Comparison of ENCODE assay signal across 1 cellular context in the genomic region with DNA sequence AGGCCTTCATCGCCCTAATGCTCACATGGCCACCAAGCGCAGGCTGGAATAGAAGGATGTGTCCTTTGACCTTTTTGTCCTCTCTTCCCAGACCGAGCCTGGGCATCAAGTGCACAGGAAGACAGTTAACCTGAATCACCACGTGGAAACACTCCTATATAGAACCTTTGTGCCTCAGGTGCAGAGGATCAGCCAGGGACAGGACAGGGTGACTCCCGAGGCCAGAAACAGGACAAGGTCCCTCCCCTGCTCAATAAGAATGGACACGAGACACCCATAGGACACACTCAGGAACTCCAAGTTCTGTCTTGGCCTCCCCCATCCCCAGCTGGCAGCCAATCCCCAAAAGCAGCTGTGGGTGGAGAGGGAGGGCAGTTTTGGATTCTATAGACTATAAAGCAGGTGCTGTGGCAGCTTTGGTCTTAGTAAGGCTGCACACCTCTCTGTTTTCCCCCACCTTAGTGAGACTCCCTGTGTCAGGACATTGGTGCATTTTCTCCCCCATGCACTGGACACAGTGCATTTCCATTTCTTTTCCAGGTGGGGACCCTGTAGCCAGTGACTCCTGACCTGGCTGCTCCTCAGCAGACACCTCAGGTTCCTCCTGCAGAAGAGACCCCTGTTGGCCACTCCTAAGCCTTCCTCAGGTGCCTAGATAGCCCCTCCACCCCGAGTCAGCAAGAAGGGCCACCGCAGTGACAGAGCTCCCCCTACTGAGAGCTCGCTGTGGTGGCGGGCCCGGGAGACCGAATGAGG.
TF ChIP-seq lines count a peak whose summit lies in the region.

No MANE protein-coding gene starts in this region.

TF ChIP-seq in GM12878, 131 proteins besides CTCF, POLR2A, EP300 and RAD21 (continued from another document and continues in another):
- no peak for TF ChIP-seq BRCA1 (IDR thresholded peaks at IDR 0.05; ENCODE audit: low read depth, low read length)
- peak; percentile 91 for TF ChIP-seq BACH1 (IDR thresholded peaks at IDR 0.05; ENCODE audit: borderline replicate concordance)
- no peak for TF ChIP-seq CEBPB (IDR thresholded peaks at IDR 0.05; ENCODE audit: borderline replicate concordance in 1 of 2, low read depth in 2 of 2, low read length in 2 of 2)
- TF ChIP-seq TCF7 (IDR thresholded peaks at IDR 0.05; ENCODE audit: borderline replicate concordance) = no peak
- TF ChIP-seq, protein P1, sequence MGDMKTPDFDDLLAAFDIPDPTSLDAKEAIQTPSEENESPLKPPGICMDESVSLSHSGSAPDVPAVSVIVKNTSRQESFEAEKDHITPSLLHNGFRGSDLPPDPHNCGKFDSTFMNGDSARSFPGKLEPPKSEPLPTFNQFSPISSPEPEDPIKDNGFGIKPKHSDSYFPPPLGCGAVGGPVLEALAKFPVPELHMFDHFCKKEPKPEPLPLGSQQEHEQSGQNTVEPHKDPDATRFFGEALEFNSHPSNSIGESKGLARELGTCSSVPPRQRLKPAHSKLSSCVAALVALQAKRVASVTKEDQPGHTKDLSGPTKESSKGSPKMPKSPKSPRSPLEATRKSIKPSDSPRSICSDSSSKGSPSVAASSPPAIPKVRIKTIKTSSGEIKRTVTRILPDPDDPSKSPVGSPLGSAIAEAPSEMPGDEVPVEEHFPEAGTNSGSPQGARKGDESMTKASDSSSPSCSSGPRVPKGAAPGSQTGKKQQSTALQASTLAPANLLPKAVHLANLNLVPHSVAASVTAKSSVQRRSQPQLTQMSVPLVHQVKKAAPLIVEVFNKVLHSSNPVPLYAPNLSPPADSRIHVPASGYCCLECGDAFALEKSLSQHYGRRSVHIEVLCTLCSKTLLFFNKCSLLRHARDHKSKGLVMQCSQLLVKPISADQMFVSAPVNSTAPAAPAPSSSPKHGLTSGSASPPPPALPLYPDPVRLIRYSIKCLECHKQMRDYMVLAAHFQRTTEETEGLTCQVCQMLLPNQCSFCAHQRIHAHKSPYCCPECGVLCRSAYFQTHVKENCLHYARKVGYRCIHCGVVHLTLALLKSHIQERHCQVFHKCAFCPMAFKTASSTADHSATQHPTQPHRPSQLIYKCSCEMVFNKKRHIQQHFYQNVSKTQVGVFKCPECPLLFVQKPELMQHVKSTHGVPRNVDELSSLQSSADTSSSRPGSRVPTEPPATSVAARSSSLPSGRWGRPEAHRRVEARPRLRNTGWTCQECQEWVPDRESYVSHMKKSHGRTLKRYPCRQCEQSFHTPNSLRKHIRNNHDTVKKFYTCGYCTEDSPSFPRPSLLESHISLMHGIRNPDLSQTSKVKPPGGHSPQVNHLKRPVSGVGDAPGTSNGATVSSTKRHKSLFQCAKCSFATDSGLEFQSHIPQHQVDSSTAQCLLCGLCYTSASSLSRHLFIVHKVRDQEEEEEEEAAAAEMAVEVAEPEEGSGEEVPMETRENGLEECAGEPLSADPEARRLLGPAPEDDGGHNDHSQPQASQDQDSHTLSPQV (IDR thresholded peaks at IDR 0.05) = peak; percentile 80
- 0 out of 2 replicates have a peak, but pooled peaks have one; percentile 33 for TF ChIP-seq TCF3 (IDR thresholded peaks at IDR 0.05; ENCODE audit: borderline replicate concordance, insufficient read depth, low read depth, low read length)
- peak; percentile 19 for TF ChIP-seq MEF2B (IDR thresholded peaks at IDR 0.05; ENCODE audit: partially characterized antibody, poor library complexity, severe bottlenecking)
- peak in 1 of 2 experiments; percentile 32; a peak in 1 of 4 replicates for TF ChIP-seq IKZF2 (IDR thresholded peaks at IDR 0.05)
- TF ChIP-seq IKZF1 (conservative IDR thresholded peaks at IDR 0.05) = peak; percentile 63; the same call in 1 of the 2 replicates
- TF ChIP-seq SMC3 (IDR thresholded peaks at IDR 0.05; ENCODE audit: borderline replicate concordance, low read length) = peak; percentile 96
- TF ChIP-seq TBL1XR1 (IDR thresholded peaks at IDR 0.05; ENCODE audit: low read depth, low read length) = 0 out of 2 replicates have a peak, but pooled peaks have one; percentile 29
- TF ChIP-seq HDAC2 (IDR thresholded peaks at IDR 0.05) = no peak
- TF ChIP-seq, protein P2, sequence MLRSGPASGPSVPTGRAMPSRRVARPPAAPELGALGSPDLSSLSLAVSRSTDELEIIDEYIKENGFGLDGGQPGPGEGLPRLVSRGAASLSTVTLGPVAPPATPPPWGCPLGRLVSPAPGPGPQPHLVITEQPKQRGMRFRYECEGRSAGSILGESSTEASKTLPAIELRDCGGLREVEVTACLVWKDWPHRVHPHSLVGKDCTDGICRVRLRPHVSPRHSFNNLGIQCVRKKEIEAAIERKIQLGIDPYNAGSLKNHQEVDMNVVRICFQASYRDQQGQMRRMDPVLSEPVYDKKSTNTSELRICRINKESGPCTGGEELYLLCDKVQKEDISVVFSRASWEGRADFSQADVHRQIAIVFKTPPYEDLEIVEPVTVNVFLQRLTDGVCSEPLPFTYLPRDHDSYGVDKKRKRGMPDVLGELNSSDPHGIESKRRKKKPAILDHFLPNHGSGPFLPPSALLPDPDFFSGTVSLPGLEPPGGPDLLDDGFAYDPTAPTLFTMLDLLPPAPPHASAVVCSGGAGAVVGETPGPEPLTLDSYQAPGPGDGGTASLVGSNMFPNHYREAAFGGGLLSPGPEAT (IDR thresholded peaks at IDR 0.05; ENCODE audit: low read depth) = 0 out of 2 replicates have a peak, but pooled peaks have one; percentile 32
- no peak for TF ChIP-seq ZNF274 (IDR thresholded peaks at IDR 0.05; ENCODE audit: insufficient read depth, insufficient read length)
- TF ChIP-seq, protein P3, sequence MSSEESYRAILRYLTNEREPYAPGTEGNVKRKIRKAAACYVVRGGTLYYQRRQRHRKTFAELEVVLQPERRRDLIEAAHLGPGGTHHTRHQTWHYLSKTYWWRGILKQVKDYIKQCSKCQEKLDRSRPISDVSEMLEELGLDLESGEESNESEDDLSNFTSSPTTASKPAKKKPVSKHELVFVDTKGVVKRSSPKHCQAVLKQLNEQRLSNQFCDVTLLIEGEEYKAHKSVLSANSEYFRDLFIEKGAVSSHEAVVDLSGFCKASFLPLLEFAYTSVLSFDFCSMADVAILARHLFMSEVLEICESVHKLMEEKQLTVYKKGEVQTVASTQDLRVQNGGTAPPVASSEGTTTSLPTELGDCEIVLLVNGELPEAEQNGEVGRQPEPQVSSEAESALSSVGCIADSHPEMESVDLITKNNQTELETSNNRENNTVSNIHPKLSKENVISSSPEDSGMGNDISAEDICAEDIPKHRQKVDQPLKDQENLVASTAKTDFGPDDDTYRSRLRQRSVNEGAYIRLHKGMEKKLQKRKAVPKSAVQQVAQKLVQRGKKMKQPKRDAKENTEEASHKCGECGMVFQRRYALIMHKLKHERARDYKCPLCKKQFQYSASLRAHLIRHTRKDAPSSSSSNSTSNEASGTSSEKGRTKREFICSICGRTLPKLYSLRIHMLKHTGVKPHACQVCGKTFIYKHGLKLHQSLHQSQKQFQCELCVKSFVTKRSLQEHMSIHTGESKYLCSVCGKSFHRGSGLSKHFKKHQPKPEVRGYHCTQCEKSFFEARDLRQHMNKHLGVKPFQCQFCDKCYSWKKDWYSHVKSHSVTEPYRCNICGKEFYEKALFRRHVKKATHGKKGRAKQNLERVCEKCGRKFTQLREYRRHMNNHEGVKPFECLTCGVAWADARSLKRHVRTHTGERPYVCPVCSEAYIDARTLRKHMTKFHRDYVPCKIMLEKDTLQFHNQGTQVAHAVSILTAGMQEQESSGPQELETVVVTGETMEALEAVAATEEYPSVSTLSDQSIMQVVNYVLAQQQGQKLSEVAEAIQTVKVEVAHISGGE (CRISPR knock-in tag; IDR thresholded peaks at IDR 0.05) = no peak
- TF ChIP-seq NBN (IDR thresholded peaks at IDR 0.05) = peak; percentile 72; the same call in 1 of the 2 replicates
- no peak for TF ChIP-seq CBFB (IDR thresholded peaks at IDR 0.05; ENCODE audit: low read depth)
- TF ChIP-seq, protein P4, sequence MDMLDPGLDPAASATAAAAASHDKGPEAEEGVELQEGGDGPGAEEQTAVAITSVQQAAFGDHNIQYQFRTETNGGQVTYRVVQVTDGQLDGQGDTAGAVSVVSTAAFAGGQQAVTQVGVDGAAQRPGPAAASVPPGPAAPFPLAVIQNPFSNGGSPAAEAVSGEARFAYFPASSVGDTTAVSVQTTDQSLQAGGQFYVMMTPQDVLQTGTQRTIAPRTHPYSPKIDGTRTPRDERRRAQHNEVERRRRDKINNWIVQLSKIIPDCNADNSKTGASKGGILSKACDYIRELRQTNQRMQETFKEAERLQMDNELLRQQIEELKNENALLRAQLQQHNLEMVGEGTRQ (IDR thresholded peaks at IDR 0.05; ENCODE audit: borderline replicate concordance, low read depth, low read length) = no peak
- no peak for TF ChIP-seq NFYA (IDR thresholded peaks at IDR 0.05; ENCODE audit: borderline replicate concordance, low read depth, low read length)
- 0 out of 2 replicates have a peak, but pooled peaks have one; percentile 47 for TF ChIP-seq MEF2A (IDR thresholded peaks at IDR 0.05; ENCODE audit: insufficient read depth, low read depth, low read length)
- no peak for TF ChIP-seq ZNF217 (IDR thresholded peaks at IDR 0.05)
- TF ChIP-seq, protein P5, sequence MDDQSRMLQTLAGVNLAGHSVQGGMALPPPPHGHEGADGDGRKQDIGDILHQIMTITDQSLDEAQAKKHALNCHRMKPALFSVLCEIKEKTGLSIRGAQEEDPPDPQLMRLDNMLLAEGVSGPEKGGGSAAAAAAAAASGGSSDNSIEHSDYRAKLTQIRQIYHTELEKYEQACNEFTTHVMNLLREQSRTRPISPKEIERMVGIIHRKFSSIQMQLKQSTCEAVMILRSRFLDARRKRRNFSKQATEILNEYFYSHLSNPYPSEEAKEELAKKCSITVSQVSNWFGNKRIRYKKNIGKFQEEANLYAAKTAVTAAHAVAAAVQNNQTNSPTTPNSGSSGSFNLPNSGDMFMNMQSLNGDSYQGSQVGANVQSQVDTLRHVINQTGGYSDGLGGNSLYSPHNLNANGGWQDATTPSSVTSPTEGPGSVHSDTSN (IDR thresholded peaks at IDR 0.05; ENCODE audit: insufficient replicate concordance, low read depth, low read length) = no peak
- TF ChIP-seq HCFC1 (IDR thresholded peaks at IDR 0.05; ENCODE audit: low read length) = no peak
- no peak for TF ChIP-seq CHD1 (IDR thresholded peaks at IDR 0.05; ENCODE audit: low read depth, low read length)
- TF ChIP-seq YY1 (IDR thresholded peaks at IDR 0.05; ENCODE audit: low read depth, low read length) = peak; percentile 79; the same call in 1 of the 2 replicates
- TF ChIP-seq, protein P6, sequence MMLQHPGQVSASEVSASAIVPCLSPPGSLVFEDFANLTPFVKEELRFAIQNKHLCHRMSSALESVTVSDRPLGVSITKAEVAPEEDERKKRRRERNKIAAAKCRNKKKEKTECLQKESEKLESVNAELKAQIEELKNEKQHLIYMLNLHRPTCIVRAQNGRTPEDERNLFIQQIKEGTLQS (IDR thresholded peaks at IDR 0.05; ENCODE audit: borderline replicate concordance, extremely low read depth, low read depth, low read length) = no peak
- no peak for TF ChIP-seq SUPT20H (IDR thresholded peaks at IDR 0.05; ENCODE audit: borderline replicate concordance, control insufficient read depth, low read depth, low read length)
- peak; percentile 69 for TF ChIP-seq EED (IDR thresholded peaks at IDR 0.05; ENCODE audit: low read depth)
- no peak for TF ChIP-seq ATF7 (IDR thresholded peaks at IDR 0.05; ENCODE audit: low read depth)
- no peak for TF ChIP-seq RBBP5 (conservative IDR thresholded peaks at IDR 0.05)
- TF ChIP-seq KAT2A (conservative IDR thresholded peaks at IDR 0.05; ENCODE audit: control insufficient read depth, low read depth, low read length) = no peak
- TF ChIP-seq, protein P7, sequence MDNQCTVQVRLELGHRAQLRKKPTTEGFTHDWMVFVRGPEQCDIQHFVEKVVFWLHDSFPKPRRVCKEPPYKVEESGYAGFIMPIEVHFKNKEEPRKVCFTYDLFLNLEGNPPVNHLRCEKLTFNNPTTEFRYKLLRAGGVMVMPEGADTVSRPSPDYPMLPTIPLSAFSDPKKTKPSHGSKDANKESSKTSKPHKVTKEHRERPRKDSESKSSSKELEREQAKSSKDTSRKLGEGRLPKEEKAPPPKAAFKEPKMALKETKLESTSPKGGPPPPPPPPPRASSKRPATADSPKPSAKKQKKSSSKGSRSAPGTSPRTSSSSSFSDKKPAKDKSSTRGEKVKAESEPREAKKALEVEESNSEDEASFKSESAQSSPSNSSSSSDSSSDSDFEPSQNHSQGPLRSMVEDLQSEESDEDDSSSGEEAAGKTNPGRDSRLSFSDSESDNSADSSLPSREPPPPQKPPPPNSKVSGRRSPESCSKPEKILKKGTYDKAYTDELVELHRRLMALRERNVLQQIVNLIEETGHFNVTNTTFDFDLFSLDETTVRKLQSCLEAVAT (IDR thresholded peaks at IDR 0.05) = 0 out of 2 replicates have a peak, but pooled peaks have one; percentile 44
- TF ChIP-seq ZNF24 (IDR thresholded peaks at IDR 0.05) = peak; percentile 15; the same call in 1 of the 2 replicates
- no peak for TF ChIP-seq POU2F2 (IDR thresholded peaks at IDR 0.05; ENCODE audit: borderline replicate concordance, low read depth, low read length)
- no peak for TF ChIP-seq STAT1 (conservative IDR thresholded peaks at IDR 0.05)
- TF ChIP-seq MYB (IDR thresholded peaks at IDR 0.05; ENCODE audit: borderline replicate concordance, low read depth, low read length) = no peak
- no peak for TF ChIP-seq CBX5 (IDR thresholded peaks at IDR 0.05; ENCODE audit: low read depth)
- no peak for TF ChIP-seq ZSCAN29 (IDR thresholded peaks at IDR 0.05)
- no peak for TF ChIP-seq SMAD1 (IDR thresholded peaks at IDR 0.05; ENCODE audit: low read depth, partially characterized antibody)
- TF ChIP-seq, protein P8, sequence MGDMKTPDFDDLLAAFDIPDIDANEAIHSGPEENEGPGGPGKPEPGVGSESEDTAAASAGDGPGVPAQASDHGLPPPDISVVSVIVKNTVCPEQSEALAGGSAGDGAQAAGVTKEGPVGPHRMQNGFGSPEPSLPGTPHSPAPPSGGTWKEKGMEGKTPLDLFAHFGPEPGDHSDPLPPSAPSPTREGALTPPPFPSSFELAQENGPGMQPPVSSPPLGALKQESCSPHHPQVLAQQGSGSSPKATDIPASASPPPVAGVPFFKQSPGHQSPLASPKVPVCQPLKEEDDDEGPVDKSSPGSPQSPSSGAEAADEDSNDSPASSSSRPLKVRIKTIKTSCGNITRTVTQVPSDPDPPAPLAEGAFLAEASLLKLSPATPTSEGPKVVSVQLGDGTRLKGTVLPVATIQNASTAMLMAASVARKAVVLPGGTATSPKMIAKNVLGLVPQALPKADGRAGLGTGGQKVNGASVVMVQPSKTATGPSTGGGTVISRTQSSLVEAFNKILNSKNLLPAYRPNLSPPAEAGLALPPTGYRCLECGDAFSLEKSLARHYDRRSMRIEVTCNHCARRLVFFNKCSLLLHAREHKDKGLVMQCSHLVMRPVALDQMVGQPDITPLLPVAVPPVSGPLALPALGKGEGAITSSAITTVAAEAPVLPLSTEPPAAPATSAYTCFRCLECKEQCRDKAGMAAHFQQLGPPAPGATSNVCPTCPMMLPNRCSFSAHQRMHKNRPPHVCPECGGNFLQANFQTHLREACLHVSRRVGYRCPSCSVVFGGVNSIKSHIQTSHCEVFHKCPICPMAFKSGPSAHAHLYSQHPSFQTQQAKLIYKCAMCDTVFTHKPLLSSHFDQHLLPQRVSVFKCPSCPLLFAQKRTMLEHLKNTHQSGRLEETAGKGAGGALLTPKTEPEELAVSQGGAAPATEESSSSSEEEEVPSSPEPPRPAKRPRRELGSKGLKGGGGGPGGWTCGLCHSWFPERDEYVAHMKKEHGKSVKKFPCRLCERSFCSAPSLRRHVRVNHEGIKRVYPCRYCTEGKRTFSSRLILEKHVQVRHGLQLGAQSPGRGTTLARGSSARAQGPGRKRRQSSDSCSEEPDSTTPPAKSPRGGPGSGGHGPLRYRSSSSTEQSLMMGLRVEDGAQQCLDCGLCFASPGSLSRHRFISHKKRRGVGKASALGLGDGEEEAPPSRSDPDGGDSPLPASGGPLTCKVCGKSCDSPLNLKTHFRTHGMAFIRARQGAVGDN (IDR thresholded peaks at IDR 0.05) = no peak
- peak; percentile 87; the same call in 1 of the 2 replicates for TF ChIP-seq RB1 (IDR thresholded peaks at IDR 0.05; ENCODE audit: borderline replicate concordance)
